8 cellular contexts compared by ENCODE assay signal in the genomic region with DNA sequence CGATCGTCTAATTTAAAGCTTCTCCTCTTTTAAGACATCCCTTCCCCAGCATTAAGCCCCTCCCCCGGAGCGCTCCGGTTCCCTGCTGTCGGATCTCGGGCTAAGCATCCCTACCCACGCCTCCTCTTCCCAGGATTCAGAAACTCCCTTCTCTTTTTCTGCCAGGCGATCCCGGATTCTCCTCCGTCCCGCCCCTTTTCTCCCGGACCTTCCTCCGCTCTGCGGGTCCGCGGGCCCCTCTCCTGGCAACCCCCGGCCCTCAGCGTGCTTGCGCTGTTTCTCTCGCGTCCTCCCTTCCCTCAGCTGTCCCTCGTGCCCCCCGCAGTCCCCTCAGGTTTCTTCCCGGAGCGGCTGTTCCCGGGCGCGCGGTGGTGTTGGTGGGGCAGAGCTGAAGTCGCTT. TPM values are rescaled to one million over a fixed set of nuclear protein-coding genes. Genes with fewer than 3 reads are reported as not detected.
A peak's percentile ranks its signal among the peaks of the same experiment; 100 is the strongest.
DNase-seq lines count a peak whose midpoint lies in the region; ATAC-seq and TF ChIP-seq lines count a peak whose summit lies in the region.
"Not testable (repeated sequence)": the region's sequence is repeated elsewhere in the genome, so short reads cannot be mapped to it uniquely, and the experiment has no call there.

No MANE protein-coding gene starts in this region.

- CTCF ChIA-PET in activated naive CD4-positive, alpha-beta T cell treated with anti-CD3 and anti-CD28 coated beads, Interleukin-2, amount 10 ng/mL, durations not matched to agents 7 days and 5 days (lab: Charles Lee) = not testable (repeated sequence)

- peak overlapping the region in 8 of 11 experiments; percentile 58 to 79 (median 71); a peak in 15 of 22 replicates for H3K27ac ChIP-seq in BLaER1 treated with 17β-estradiol and CSF1 and Interleukin-3, amounts not matched to agents 10 nM and 100 nM
- H3K27ac ChIP-seq in HUES64 (ENCODE audit: low read depth, low read length) = peak overlapping the region; percentile 64; the same call in 1 of the 2 replicates
- not testable (repeated sequence) for H3K27ac ChIP-seq in endodermal cell (ENCODE audit: low read depth, low read length); iPS DF 6.9 (ENCODE audit: low read length); stomach

- H3K27me3 Mint-ChIP-seq in activated naive CD4-positive, alpha-beta T cell treated with anti-CD3 and anti-CD28 coated beads, Interleukin-2, amount 10 ng/mL, durations not matched to agents 7 days and 5 days; endodermal cell (ENCODE audit: insufficient read depth); neural crest cell (ENCODE audit: low read depth): not testable (repeated sequence)

- H3K9ac ChIP-seq in BLaER1 treated with 17β-estradiol and CSF1 and Interleukin-3, amounts not matched to agents 10 nM and 100 nM = peak overlapping the region in 9 of 11 experiments; percentile 62 to 80 (median 77); a peak in 16 of 22 replicates
- H3K9ac ChIP-seq in HUES64 (ENCODE audit: low read depth, low read length); endodermal cell (ENCODE audit: extremely low read depth, low read length, poor library complexity, severe bottlenecking): not testable (repeated sequence)

- peak; percentile 13 for ATAC-seq in SK-N-SH treated with all-trans-retinoic acid at 6 μM for 48 hours

- not testable (repeated sequence) for H4K20me1 ChIP-seq in BLaER1 treated with 17β-estradiol and CSF1 and Interleukin-3, amounts not matched to agents 10 nM and 100 nM

- intact Hi-C loops in stomach (cut with DNase I; ENCODE audit: low total_unique reads) = not testable (repeated sequence)

- DNase-seq in activated naive CD4-positive, alpha-beta T cell treated with anti-CD3 and anti-CD28 coated beads, Interleukin-2, amount 10 ng/mL, durations not matched to agents 7 days and 5 days = peak; percentile 21
- DNase-seq in endodermal cell (peak; percentile 60), neural crest cell (ENCODE audit: low read depth, low spot score) (peak; percentile 14)
- not testable (repeated sequence) for DNase-seq in iPS DF 6.9 (ENCODE audit: low read depth, low spot score); stomach

- not testable (repeated sequence) for H3K36me3 ChIP-seq in BLaER1 treated with 17β-estradiol and CSF1 and Interleukin-3, amounts not matched to agents 10 nM and 100 nM; HUES64 (ENCODE audit: insufficient read depth, low read length); endodermal cell (ENCODE audit: control insufficient read depth, insufficient read depth, low read length); iPS DF 6.9 (ENCODE audit: control insufficient read depth, insufficient read depth, low read length); stomach

- TF ChIP-seq CTCF in endodermal cell (conservative IDR thresholded peaks at IDR 0.05); neural crest cell (conservative IDR thresholded peaks at IDR 0.05); stomach (IDR thresholded peaks at IDR 0.05): not testable (repeated sequence)

- not testable (repeated sequence) for H3K9me3 ChIP-seq in BLaER1 treated with 17β-estradiol and CSF1 and Interleukin-3, amounts not matched to agents 10 nM and 100 nM (replicated peaks in 1 of 11); HUES64 (ENCODE audit: insufficient read depth, low read depth, low read length); endodermal cell (ENCODE audit: control insufficient read depth, low read length); iPS DF 6.9 (ENCODE audit: control insufficient read depth, insufficient read depth, low read length); stomach

- peak overlapping the region; percentile 58 for H3K4me3 Mint-ChIP-seq in activated naive CD4-positive, alpha-beta T cell treated with anti-CD3 and anti-CD28 coated beads, Interleukin-2, amount 10 ng/mL, durations not matched to agents 7 days and 5 days
- peak overlapping the region; percentile 67 for H3K4me3 Mint-ChIP-seq in endodermal cell
- H3K4me3 Mint-ChIP-seq in neural crest cell = not testable (repeated sequence)

- WGBS in HUES64 = 0% methylated on average over 5 of the region's 31 CpGs
- 0% methylated on average over 10 of the region's 31 CpGs; no CpG with 5 or more reads in 1 of the 2 experiments for WGBS in endodermal cell (ENCODE audit: insufficient coverage in 1 of 2, insufficient read length in 1 of 2), 2 experiments
- no CpG with 5 or more reads among the region's 31 CpGs for WGBS in iPS DF 6.9 (ENCODE audit: insufficient coverage, insufficient read length)
- WGBS in stomach, 5 donors = 0 to 2% (median 1%) methylated on average over 10 to 15 of the region's 31 CpGs; no CpG with 5 or more reads in 1 of the 5 donors

- H3K27ac Mint-ChIP-seq in activated naive CD4-positive, alpha-beta T cell treated with anti-CD3 and anti-CD28 coated beads, Interleukin-2, amount 10 ng/mL, durations not matched to agents 7 days and 5 days; endodermal cell; neural crest cell (ENCODE audit: unreplicated experiment): not testable (repeated sequence)

- H3K4me1 ChIP-seq in BLaER1 treated with 17β-estradiol and CSF1 and Interleukin-3, amounts not matched to agents 10 nM and 100 nM; HUES64 (ENCODE audit: insufficient read depth, low read length); endodermal cell (ENCODE audit: control insufficient read depth, insufficient read depth, low read length); iPS DF 6.9 (ENCODE audit: control insufficient read depth, insufficient read depth, low read length); stomach: not testable (repeated sequence)

- H3K9me3 Mint-ChIP-seq in activated naive CD4-positive, alpha-beta T cell treated with anti-CD3 and anti-CD28 coated beads, Interleukin-2, amount 10 ng/mL, durations not matched to agents 7 days and 5 days; endodermal cell; neural crest cell: not testable (repeated sequence)

- H3K36me3 Mint-ChIP-seq in activated naive CD4-positive, alpha-beta T cell treated with anti-CD3 and anti-CD28 coated beads, Interleukin-2, amount 10 ng/mL, durations not matched to agents 7 days and 5 days; endodermal cell (ENCODE audit: low read depth); neural crest cell (ENCODE audit: low read depth): not testable (repeated sequence)

- not testable (repeated sequence) for TF ChIP-seq POLR2A in stomach (IDR thresholded peaks at IDR 0.05)

- H3K4me2 ChIP-seq in BLaER1 treated with 17β-estradiol and CSF1 and Interleukin-3, amounts not matched to agents 10 nM and 100 nM = peak overlapping the region; percentile 44 to 79 (median 52); a peak in 17 of 22 replicates

- not testable (repeated sequence) for H3K4me1 Mint-ChIP-seq in activated naive CD4-positive, alpha-beta T cell treated with anti-CD3 and anti-CD28 coated beads, Interleukin-2, amount 10 ng/mL, durations not matched to agents 7 days and 5 days; endodermal cell; neural crest cell

- H3K4me3 ChIP-seq in BLaER1 treated with 17β-estradiol and CSF1 and Interleukin-3, amounts not matched to agents 10 nM and 100 nM = peak overlapping the region; percentile 46 to 71 (median 62)
- peak overlapping the region; percentile 56 for H3K4me3 ChIP-seq in HUES64 (ENCODE audit: low read length)
- peak overlapping the region; percentile 56 for H3K4me3 ChIP-seq in endodermal cell (ENCODE audit: low read length)
- peak overlapping the region; percentile 42; the same call in 1 of the 2 replicates for H3K4me3 ChIP-seq in iPS DF 6.9 (ENCODE audit: low read length)
- peak overlapping the region; percentile 25 to 49 (median 42) for H3K4me3 ChIP-seq in stomach

- H3K27me3 ChIP-seq in BLaER1 treated with 17β-estradiol and CSF1 and Interleukin-3, amounts not matched to agents 10 nM and 100 nM; HUES64 (ENCODE audit: insufficient read depth, low read length); endodermal cell (ENCODE audit: control insufficient read depth, insufficient read depth, low read length, poor library complexity, severe bottlenecking); iPS DF 6.9 (ENCODE audit: control insufficient read depth, insufficient read depth, low read length); stomach: not testable (repeated sequence)

- TF ChIP-seq EP300 in stomach (IDR thresholded peaks at IDR 0.05) = not testable (repeated sequence)

RNA-seq across cellular contexts. Expression of a gene that starts 0.3 kb away (rescaled TPM):
- polyA plus RNA-seq in HUES64 (2013, experiment 1 of 2) = 9.7 TPM
- 14.8 TPM for polyA plus RNA-seq in HUES64 (2013, experiment 2 of 2)
- 10 to 100 TPM in 1 of 2 donors, 1 to 10 TPM in 1; 7.0 to 14.1 TPM for total RNA-seq in endodermal cell
- 18.5 TPM for polyA plus RNA-seq in endodermal cell (2013, experiment 1 of 2)
- 16.9 TPM for polyA plus RNA-seq in endodermal cell (2013, experiment 2 of 2)
- total RNA-seq in neural crest cell = 9.3 and 10.3 TPM in 2 replicates
- total RNA-seq in stomach = 1 to 10 TPM in 1 of 5 donors, not detected in 4; 1.5 TPM
- 1 to 10 TPM in 2 of 3 donors, under 1 TPM in 1; 0.46 to 1.5 (median 1.4) TPM for polyA plus RNA-seq in stomach

RNA-seq across cellular contexts. Expression of a gene that starts 0.9 kb away (rescaled TPM):
- polyA plus RNA-seq in HUES64 (2013, experiment 1 of 2) = 6.7 TPM
- polyA plus RNA-seq in HUES64 (2013, experiment 2 of 2) = 10.4 TPM
- 10 to 100 TPM; 42.4 to 56.0 TPM for total RNA-seq in endodermal cell
- polyA plus RNA-seq in endodermal cell (2013, experiment 1 of 2) = 18.2 TPM
- 19.4 TPM for polyA plus RNA-seq in endodermal cell (2013, experiment 2 of 2)
- 45.9 and 48.2 TPM in 2 replicates for total RNA-seq in neural crest cell
- total RNA-seq in stomach = 10 to 100 TPM in 2 of 5 donors, 1 to 10 TPM in 3; 2.3 to 17.6 (median 7.6) TPM
- polyA plus RNA-seq in stomach = 1 to 10 TPM; 2.7 to 2.9 (median 2.9) TPM
